1 cellular context compared by ENCODE assay signal in genomic region chr18:2655153-2655953, GRCh38.
A peak's percentile ranks its signal among the peaks of the same experiment; 100 is the strongest.
TF ChIP-seq lines count a peak whose summit lies in the region.

Gene SMCHD1 (plus strand): TSS chr18:2655726. CDS start chr18:2656076, 350 bp downstream.

TF ChIP-seq in HepG2, 621 proteins besides CTCF, POLR2A, EP300 and RAD21 (continued from another document and continues in another):
- TF ChIP-seq SMARCE1 (IDR thresholded peaks at IDR 0.05; ENCODE audit: borderline replicate concordance) = no peak
- peak; percentile 95 for TF ChIP-seq HOXA3 (CRISPR knock-in tag; IDR thresholded peaks at IDR 0.05)
- TF ChIP-seq ZFP82 (CRISPR knock-in tag; IDR thresholded peaks at IDR 0.05; ENCODE audit: borderline replicate concordance) = peak; percentile 86; the same call in 1 of the 2 replicates
- peak; percentile 84 for TF ChIP-seq ARNT2 (CRISPR knock-in tag; IDR thresholded peaks at IDR 0.05; ENCODE audit: low read depth)
- 0 out of 2 replicates have a peak, but pooled peaks have one; percentile 51 for TF ChIP-seq YEATS2 (CRISPR knock-in tag; IDR thresholded peaks at IDR 0.05; ENCODE audit: borderline replicate concordance)
- 0 out of 2 replicates have a peak, but pooled peaks have one; percentile 77 for TF ChIP-seq ETS1 (CRISPR knock-in tag; IDR thresholded peaks at IDR 0.05)
- TF ChIP-seq FOXC1 (CRISPR knock-in tag; IDR thresholded peaks at IDR 0.05; ENCODE audit: borderline replicate concordance) = peak; percentile 82
- TF ChIP-seq ZFP36L1 (CRISPR knock-in tag; IDR thresholded peaks at IDR 0.05) = peak; percentile 49; the same call in 1 of the 2 replicates
- TF ChIP-seq, protein P1, sequence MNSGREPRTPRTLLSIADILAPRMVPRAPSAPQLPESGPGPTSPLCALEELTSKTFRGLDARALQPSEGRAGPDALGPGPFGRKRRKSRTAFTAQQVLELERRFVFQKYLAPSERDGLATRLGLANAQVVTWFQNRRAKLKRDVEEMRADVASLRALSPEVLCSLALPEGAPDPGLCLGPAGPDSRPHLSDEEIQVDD (CRISPR knock-in tag; IDR thresholded peaks at IDR 0.05; ENCODE audit: borderline replicate concordance) = peak; percentile 63
- TF ChIP-seq, protein P2, sequence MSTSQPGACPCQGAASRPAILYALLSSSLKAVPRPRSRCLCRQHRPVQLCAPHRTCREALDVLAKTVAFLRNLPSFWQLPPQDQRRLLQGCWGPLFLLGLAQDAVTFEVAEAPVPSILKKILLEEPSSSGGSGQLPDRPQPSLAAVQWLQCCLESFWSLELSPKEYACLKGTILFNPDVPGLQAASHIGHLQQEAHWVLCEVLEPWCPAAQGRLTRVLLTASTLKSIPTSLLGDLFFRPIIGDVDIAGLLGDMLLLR (CRISPR knock-in tag; IDR thresholded peaks at IDR 0.05) = peak; percentile 43; the same call in 1 of the 2 replicates
- TF ChIP-seq, protein P3, sequence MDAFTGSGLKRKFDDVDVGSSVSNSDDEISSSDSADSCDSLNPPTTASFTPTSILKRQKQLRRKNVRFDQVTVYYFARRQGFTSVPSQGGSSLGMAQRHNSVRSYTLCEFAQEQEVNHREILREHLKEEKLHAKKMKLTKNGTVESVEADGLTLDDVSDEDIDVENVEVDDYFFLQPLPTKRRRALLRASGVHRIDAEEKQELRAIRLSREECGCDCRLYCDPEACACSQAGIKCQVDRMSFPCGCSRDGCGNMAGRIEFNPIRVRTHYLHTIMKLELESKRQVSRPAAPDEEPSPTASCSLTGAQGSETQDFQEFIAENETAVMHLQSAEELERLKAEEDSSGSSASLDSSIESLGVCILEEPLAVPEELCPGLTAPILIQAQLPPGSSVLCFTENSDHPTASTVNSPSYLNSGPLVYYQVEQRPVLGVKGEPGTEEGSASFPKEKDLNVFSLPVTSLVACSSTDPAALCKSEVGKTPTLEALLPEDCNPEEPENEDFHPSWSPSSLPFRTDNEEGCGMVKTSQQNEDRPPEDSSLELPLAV (CRISPR knock-in tag; conservative IDR thresholded peaks at IDR 0.05; ENCODE audit: low read depth) = 0 out of 2 replicates have a peak, but pooled peaks have one; percentile 66
- 0 out of 2 replicates have a peak, but pooled peaks have one; percentile 45 for TF ChIP-seq ZNF543 (CRISPR knock-in tag; IDR thresholded peaks at IDR 0.05)
- TF ChIP-seq, protein P4, sequence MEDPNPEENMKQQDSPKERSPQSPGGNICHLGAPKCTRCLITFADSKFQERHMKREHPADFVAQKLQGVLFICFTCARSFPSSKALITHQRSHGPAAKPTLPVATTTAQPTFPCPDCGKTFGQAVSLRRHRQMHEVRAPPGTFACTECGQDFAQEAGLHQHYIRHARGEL (CRISPR knock-in tag; IDR thresholded peaks at IDR 0.05) = 0 out of 2 replicates have a peak, but pooled peaks have one; percentile 58
- TF ChIP-seq GABPB1 (CRISPR knock-in tag; IDR thresholded peaks at IDR 0.05) = peak; percentile 89
- no peak; the same call in 1 of the 2 replicates for TF ChIP-seq JDP2 (CRISPR knock-in tag; IDR thresholded peaks at IDR 0.05; ENCODE audit: borderline replicate concordance)
- 0 out of 2 replicates have a peak, but pooled peaks have one; percentile 16 for TF ChIP-seq ZNF670 (CRISPR knock-in tag; IDR thresholded peaks at IDR 0.05; ENCODE audit: borderline replicate concordance)
- peak; percentile 44 for TF ChIP-seq SAP130 (CRISPR knock-in tag; IDR thresholded peaks at IDR 0.05; ENCODE audit: low read depth)
- peak; percentile 87 for TF ChIP-seq ZBTB7B (CRISPR knock-in tag; IDR thresholded peaks at IDR 0.05)
- no peak for TF ChIP-seq ZNF652 (CRISPR knock-in tag; IDR thresholded peaks at IDR 0.05; ENCODE audit: borderline replicate concordance, low read depth)
- TF ChIP-seq MEIS1 (CRISPR knock-in tag; IDR thresholded peaks at IDR 0.05; ENCODE audit: borderline replicate concordance) = peak; percentile 52; the same call in 1 of the 2 replicates
- peak; percentile 47 for TF ChIP-seq ZNF781 (CRISPR knock-in tag; IDR thresholded peaks at IDR 0.05; ENCODE audit: borderline replicate concordance, not compliant biosample characterization)
- no peak for TF ChIP-seq ZNF24 (IDR thresholded peaks at IDR 0.05)
- peak; percentile 68 for TF ChIP-seq ATF7-NPFF (CRISPR knock-in tag; IDR thresholded peaks at IDR 0.05; ENCODE audit: low read depth)
- peak; percentile 77 for TF ChIP-seq TAF1 (CRISPR knock-in tag; IDR thresholded peaks at IDR 0.05)
- TF ChIP-seq ELF4 (CRISPR knock-in tag; IDR thresholded peaks at IDR 0.05; ENCODE audit: borderline replicate concordance) = 0 out of 2 replicates have a peak, but pooled peaks have one; percentile 51
- TF ChIP-seq CC2D1A (CRISPR knock-in tag; IDR thresholded peaks at IDR 0.05) = no peak
- peak; percentile 91 for TF ChIP-seq ATF1 (CRISPR knock-in tag; IDR thresholded peaks at IDR 0.05)
- TF ChIP-seq SIN3A (IDR thresholded peaks at IDR 0.05; ENCODE audit: borderline replicate concordance, low read depth, low read length) = peak; percentile 18; the same call in 1 of the 2 replicates
- TF ChIP-seq CBX2 (IDR thresholded peaks at IDR 0.05; ENCODE audit: low read depth, low read length) = no peak
- TF ChIP-seq CBX2 (CRISPR knock-in tag; IDR thresholded peaks at IDR 0.05; ENCODE audit: low read depth) = 0 out of 2 replicates have a peak, but pooled peaks have one; percentile 68
- TF ChIP-seq NRL (CRISPR knock-in tag; IDR thresholded peaks at IDR 0.05; ENCODE audit: borderline replicate concordance) = peak; percentile 53; the same call in 1 of the 2 replicates
- TF ChIP-seq, protein P5, sequence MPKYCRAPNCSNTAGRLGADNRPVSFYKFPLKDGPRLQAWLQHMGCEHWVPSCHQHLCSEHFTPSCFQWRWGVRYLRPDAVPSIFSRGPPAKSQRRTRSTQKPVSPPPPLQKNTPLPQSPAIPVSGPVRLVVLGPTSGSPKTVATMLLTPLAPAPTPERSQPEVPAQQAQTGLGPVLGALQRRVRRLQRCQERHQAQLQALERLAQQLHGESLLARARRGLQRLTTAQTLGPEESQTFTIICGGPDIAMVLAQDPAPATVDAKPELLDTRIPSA (CRISPR knock-in tag; IDR thresholded peaks at IDR 0.05; ENCODE audit: borderline replicate concordance) = 0 out of 2 replicates have a peak, but pooled peaks have one; percentile 28
- TF ChIP-seq DZIP1 (CRISPR knock-in tag; IDR thresholded peaks at IDR 0.05) = no peak; the same call in 1 of the 2 replicates
- peak; percentile 62; the same call in 1 of the 2 replicates for TF ChIP-seq GMEB1 (CRISPR knock-in tag; IDR thresholded peaks at IDR 0.05; ENCODE audit: borderline replicate concordance)
- no peak for TF ChIP-seq ZNF432 (CRISPR knock-in tag; IDR thresholded peaks at IDR 0.05; ENCODE audit: borderline replicate concordance)
- peak; percentile 19 for TF ChIP-seq ZMAT3 (CRISPR knock-in tag; conservative IDR thresholded peaks at IDR 0.05)
- TF ChIP-seq NR2F1 (CRISPR knock-in tag; IDR thresholded peaks at IDR 0.05) = no peak
- TF ChIP-seq KDM5B (CRISPR knock-in tag; IDR thresholded peaks at IDR 0.05; ENCODE audit: borderline replicate concordance) = peak; percentile 95
- TF ChIP-seq, protein P6, sequence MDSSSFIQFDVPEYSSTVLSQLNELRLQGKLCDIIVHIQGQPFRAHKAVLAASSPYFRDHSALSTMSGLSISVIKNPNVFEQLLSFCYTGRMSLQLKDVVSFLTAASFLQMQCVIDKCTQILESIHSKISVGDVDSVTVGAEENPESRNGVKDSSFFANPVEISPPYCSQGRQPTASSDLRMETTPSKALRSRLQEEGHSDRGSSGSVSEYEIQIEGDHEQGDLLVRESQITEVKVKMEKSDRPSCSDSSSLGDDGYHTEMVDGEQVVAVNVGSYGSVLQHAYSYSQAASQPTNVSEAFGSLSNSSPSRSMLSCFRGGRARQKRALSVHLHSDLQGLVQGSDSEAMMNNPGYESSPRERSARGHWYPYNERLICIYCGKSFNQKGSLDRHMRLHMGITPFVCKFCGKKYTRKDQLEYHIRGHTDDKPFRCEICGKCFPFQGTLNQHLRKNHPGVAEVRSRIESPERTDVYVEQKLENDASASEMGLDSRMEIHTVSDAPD (CRISPR knock-in tag; IDR thresholded peaks at IDR 0.05) = no peak
- peak; percentile 23; the same call in 1 of the 2 replicates for TF ChIP-seq REPIN1 (CRISPR knock-in tag; IDR thresholded peaks at IDR 0.05; ENCODE audit: borderline replicate concordance, low read depth)
- peak; percentile 65; the same call in 1 of the 2 replicates for TF ChIP-seq ZNF138 (CRISPR knock-in tag; IDR thresholded peaks at IDR 0.05; ENCODE audit: low read depth)
- no peak; the same call in 1 of the 2 replicates for TF ChIP-seq NCOR1 (IDR thresholded peaks at IDR 0.05; ENCODE audit: borderline replicate concordance, low read length)
- no peak for TF ChIP-seq TCF12 (IDR thresholded peaks at IDR 0.05)
- 0 out of 2 replicates have a peak, but pooled peaks have one; percentile 34 for TF ChIP-seq TCF12 (CRISPR knock-in tag; IDR thresholded peaks at IDR 0.05)
- TF ChIP-seq HOXA9 (CRISPR knock-in tag; IDR thresholded peaks at IDR 0.05; ENCODE audit: borderline replicate concordance) = peak; percentile 62; the same call in 1 of the 2 replicates
- 0 out of 2 replicates have a peak, but pooled peaks have one; percentile 69 for TF ChIP-seq ZNF773 (CRISPR knock-in tag; IDR thresholded peaks at IDR 0.05; ENCODE audit: borderline replicate concordance)
- TF ChIP-seq ZNF737 (CRISPR knock-in tag; IDR thresholded peaks at IDR 0.05; ENCODE audit: borderline replicate concordance) = no peak
- TF ChIP-seq BHLHE40 (IDR thresholded peaks at IDR 0.05; ENCODE audit: low read length) = 0 out of 2 replicates have a peak, but pooled peaks have one; percentile 19
- TF ChIP-seq ZNF333 (CRISPR knock-in tag; IDR thresholded peaks at IDR 0.05; ENCODE audit: borderline replicate concordance) = peak; percentile 86; the same call in 1 of the 2 replicates
- TF ChIP-seq ZNF713 (CRISPR knock-in tag; IDR thresholded peaks at IDR 0.05) = no peak
- peak; percentile 78 for TF ChIP-seq ZNF605 (CRISPR knock-in tag; IDR thresholded peaks at IDR 0.05)
- TF ChIP-seq, protein P7, sequence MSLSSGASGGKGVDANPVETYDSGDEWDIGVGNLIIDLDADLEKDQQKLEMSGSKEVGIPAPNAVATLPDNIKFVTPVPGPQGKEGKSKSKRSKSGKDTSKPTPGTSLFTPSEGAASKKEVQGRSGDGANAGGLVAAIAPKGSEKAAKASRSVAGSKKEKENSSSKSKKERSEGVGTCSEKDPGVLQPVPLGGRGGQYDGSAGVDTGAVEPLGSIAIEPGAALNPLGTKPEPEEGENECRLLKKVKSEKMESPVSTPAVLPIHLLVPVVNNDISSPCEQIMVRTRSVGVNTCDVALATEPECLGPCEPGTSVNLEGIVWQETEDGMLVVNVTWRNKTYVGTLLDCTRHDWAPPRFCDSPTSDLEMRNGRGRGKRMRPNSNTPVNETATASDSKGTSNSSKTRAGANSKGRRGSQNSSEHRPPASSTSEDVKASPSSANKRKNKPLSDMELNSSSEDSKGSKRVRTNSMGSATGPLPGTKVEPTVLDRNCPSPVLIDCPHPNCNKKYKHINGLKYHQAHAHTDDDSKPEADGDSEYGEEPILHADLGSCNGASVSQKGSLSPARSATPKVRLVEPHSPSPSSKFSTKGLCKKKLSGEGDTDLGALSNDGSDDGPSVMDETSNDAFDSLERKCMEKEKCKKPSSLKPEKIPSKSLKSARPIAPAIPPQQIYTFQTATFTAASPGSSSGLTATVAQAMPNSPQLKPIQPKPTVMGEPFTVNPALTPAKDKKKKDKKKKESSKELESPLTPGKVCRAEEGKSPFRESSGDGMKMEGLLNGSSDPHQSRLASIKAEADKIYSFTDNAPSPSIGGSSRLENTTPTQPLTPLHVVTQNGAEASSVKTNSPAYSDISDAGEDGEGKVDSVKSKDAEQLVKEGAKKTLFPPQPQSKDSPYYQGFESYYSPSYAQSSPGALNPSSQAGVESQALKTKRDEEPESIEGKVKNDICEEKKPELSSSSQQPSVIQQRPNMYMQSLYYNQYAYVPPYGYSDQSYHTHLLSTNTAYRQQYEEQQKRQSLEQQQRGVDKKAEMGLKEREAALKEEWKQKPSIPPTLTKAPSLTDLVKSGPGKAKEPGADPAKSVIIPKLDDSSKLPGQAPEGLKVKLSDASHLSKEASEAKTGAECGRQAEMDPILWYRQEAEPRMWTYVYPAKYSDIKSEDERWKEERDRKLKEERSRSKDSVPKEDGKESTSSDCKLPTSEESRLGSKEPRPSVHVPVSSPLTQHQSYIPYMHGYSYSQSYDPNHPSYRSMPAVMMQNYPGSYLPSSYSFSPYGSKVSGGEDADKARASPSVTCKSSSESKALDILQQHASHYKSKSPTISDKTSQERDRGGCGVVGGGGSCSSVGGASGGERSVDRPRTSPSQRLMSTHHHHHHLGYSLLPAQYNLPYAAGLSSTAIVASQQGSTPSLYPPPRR (CRISPR knock-in tag; IDR thresholded peaks at IDR 0.05; ENCODE audit: borderline replicate concordance) = 0 out of 2 replicates have a peak, but pooled peaks have one; percentile 17
